9 cellular contexts compared by ENCODE assay signal in the genomic region with DNA sequence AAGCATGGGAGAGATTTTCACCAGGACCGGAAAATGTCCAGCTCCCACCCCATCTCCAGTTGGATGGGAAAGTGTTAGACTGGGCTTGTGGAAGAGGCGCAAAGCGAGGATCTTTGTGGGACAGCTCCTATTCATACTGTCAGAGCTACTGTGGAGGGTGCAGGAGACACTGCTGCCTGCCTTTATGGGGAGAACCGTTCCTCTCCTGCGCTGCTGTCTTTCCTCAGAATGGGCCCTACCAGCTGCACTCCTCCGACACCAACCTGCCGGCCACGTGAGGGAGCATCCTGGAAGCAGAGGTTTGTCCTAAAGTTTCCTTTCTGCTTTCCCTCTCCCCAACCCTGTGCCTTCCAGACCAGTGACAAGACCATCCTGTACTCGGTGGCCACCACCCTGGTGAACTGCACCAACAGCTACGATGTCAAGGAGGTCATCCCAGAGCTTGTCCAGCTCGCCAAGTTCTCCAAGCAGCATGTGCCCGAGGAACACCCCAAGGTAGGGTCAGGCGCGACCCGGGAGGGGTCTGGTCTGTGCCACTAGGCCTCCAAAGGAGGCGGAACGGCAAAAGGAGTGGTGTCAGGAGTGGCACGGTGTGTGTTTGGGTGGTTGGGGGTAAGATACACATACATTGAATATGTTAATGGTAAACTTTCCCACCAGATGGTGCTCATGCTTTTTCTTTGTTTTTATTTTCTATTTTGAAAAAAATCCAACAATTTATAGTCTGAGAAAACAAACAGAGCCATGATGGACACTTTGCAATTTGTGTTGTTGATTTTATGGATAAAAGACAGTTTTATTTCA. TPM values are rescaled to one million over a fixed set of nuclear protein-coding genes. Genes with fewer than 3 reads are reported as not detected.
DNase-seq lines count a peak whose midpoint lies in the region; ATAC-seq and TF ChIP-seq lines count a peak whose summit lies in the region.
"Had no signal": no experiment of that assay in that cellular context is flagged by ENCODE, and none has a peak within 500 bp of the region (broad histone marks: within the 10 kb centered on the region; RNA-seq: fewer than 3 reads in every experiment).

No MANE protein-coding gene starts in this region.

- in situ Hi-C loops in GM13977 (cut with MboI; ENCODE audit: low pct_unique_long_range_greater_than_20kb, low sequenced_read_pairs, unreplicated experiment), result loop anchor here (25.0 kb wide), 1 partner anchor 366 kb away; a partner anchor contains a TSS

- H3K9me3 Mint-ChIP-seq in activated CD8-positive, alpha-beta T cell treated with anti-CD3 and anti-CD28 coated beads for 36 hours, result no peaks in the 10 kb centered on the region

- CTCF ChIA-PET in activated CD8-positive, alpha-beta T cell treated with anti-CD3 and anti-CD28 coated beads for 36 hours (lab: Charles Lee), result interaction anchor here (0.6 to 1.7 kb wide), 15 partner anchors 10 to 418 kb away, joined by 3 to 9 read pairs (median 4); a partner anchor contains a TSS

- H3K27me3 Mint-ChIP-seq in activated CD8-positive, alpha-beta T cell treated with anti-CD3 and anti-CD28 coated beads for 36 hours, result no peaks in the 10 kb centered on the region

- peak overlapping the region; percentile 79 for H3K27ac Mint-ChIP-seq in activated CD8-positive, alpha-beta T cell treated with anti-CD3 and anti-CD28 coated beads for 36 hours

- peak overlapping the region; percentile 20 for H3K4me3 Mint-ChIP-seq in activated CD8-positive, alpha-beta T cell treated with anti-CD3 and anti-CD28 coated beads for 36 hours

- TF ChIP-seq CTCF in GM13977 (IDR thresholded peaks at IDR 0.05; ENCODE audit: extremely low read depth, insufficient read depth, missing control alignments) (peak; percentile 30), foreskin fibroblast (IDR thresholded peaks at IDR 0.05; ENCODE audit: low read depth, low read length) (peak; percentile 1)
- TF ChIP-seq CTCF in activated CD8-positive, alpha-beta T cell treated with anti-CD3 and anti-CD28 coated beads for 36 hours (IDR thresholded peaks at IDR 0.05), result peak; percentile 69

- peak; percentile 83 for ATAC-seq in activated CD8-positive, alpha-beta T cell treated with anti-CD3 and anti-CD28 coated beads for 36 hours
- ATAC-seq in HG03097 (IDR thresholded peaks at IDR 0.05; ENCODE audit: low FRiP score, unreplicated experiment), result no peak
- no peak for ATAC-seq in GM21360 (IDR thresholded peaks at IDR 0.05; ENCODE audit: unreplicated experiment)
- ATAC-seq in HG02588 (IDR thresholded peaks at IDR 0.05; ENCODE audit: unreplicated experiment), result no peak

- no peak overlapping the region for H3K4me3 ChIP-seq in foreskin fibroblast (ENCODE audit: low read depth in 1 of 2, low read length in 2 of 2)
- H3K4me3 ChIP-seq: cardiac muscle cell had no signal

- H3K36me3 Mint-ChIP-seq in activated CD8-positive, alpha-beta T cell treated with anti-CD3 and anti-CD28 coated beads for 36 hours (ENCODE audit: low read depth), result no peaks in the 10 kb centered on the region

- POLR2A ChIA-PET in activated CD8-positive, alpha-beta T cell treated with anti-CD3 and anti-CD28 coated beads for 36 hours (lab: Charles Lee), result interaction anchor here (0.6 to 1.9 kb wide), 4 partner anchors 10 to 250 kb away, joined by 3 to 6 read pairs (median 4); a partner anchor contains a TSS

- DNase-seq in A172 (ENCODE audit: low spot score) (peak; percentile 35), GM13977 (ENCODE audit: low spot score) (peak; percentile 54), foreskin fibroblast (peak in 1 of 2 donors; percentile 48), NCI-H1092 treated with DMSO at 0.1 percent for 48 hours (lab: John Stamatoyannopoulos, UW) (no peak)
- peak; percentile 31 for DNase-seq in activated CD8-positive, alpha-beta T cell treated with anti-CD3 and anti-CD28 coated beads for 36 hours

- intact Hi-C loops in activated CD8-positive, alpha-beta T cell treated with anti-CD3 and anti-CD28 coated beads for 36 hours (cut with micrococcal nuclease), result loop anchor here (2.0 to 10.0 kb wide), 3 partner anchors 71 to 574 kb away; a partner anchor contains a TSS

- peaks cover 38% of the 10 kb centered on the region for H3K4me1 Mint-ChIP-seq in activated CD8-positive, alpha-beta T cell treated with anti-CD3 and anti-CD28 coated beads for 36 hours (ENCODE audit: low read depth)

RNA-seq across cellular contexts. Expression of a gene that starts 23.0 kb away (rescaled TPM):
- not detected in 2 replicates for total RNA-seq in A172 (2014; rRNA removed; shearing (Covaris generic))
- not detected for total RNA-seq in activated CD8-positive, alpha-beta T cell treated with anti-CD3 and anti-CD28 coated beads for 36 hours
- total RNA-seq: cardiac muscle cell had no signal

RNA-seq across cellular contexts. Expression of a gene that starts 23.6 kb away (rescaled TPM):
- total RNA-seq in A172 (2014; rRNA removed; shearing (Covaris generic)), result not detected in 2 replicates
- under 1 TPM in 1 of 2 experiments, not detected in 1; 0.11 TPM for total RNA-seq in activated CD8-positive, alpha-beta T cell treated with anti-CD3 and anti-CD28 coated beads for 36 hours

RNA-seq across cellular contexts. Expression of a gene that starts 29.1 kb away (rescaled TPM):
- 16.8 and 20.3 TPM in 2 replicates for total RNA-seq in A172 (2014; rRNA removed; shearing (Covaris generic))
- 10 to 100 TPM; 49.1 to 49.8 TPM for total RNA-seq in activated CD8-positive, alpha-beta T cell treated with anti-CD3 and anti-CD28 coated beads for 36 hours

RNA-seq across cellular contexts. Expression of a gene that starts 49.8 kb away (rescaled TPM):
- not detected in 2 replicates for total RNA-seq in A172 (2014; rRNA removed; shearing (Covaris generic))
- not detected for total RNA-seq in activated CD8-positive, alpha-beta T cell treated with anti-CD3 and anti-CD28 coated beads for 36 hours
- total RNA-seq: cardiac muscle cell had no signal

RNA-seq across cellular contexts. Expression of a gene that starts 51.5 kb away (rescaled TPM):
- total RNA-seq in A172 (2014; rRNA removed; shearing (Covaris generic)), result 11.0 and 11.3 TPM in 2 replicates
- 10 to 100 TPM; 32.4 to 36.2 TPM for total RNA-seq in activated CD8-positive, alpha-beta T cell treated with anti-CD3 and anti-CD28 coated beads for 36 hours

Comparison
In these comparisons a context has a peak if more than half of its experiments do, and no peak if none do; other contexts are left out.
1. CTCF ChIP-seq: peak in every context shown above with its lines; median percentile 69 in activated CD8-positive, alpha-beta T cell treated with anti-CD3 and anti-CD28 coated beads for 36 hours; 30 in GM13977; 1 in foreskin fibroblast.